In genomic region chr9:131125288-131126058, GRCh38 we compare ENCODE assay signal across 8 cellular contexts.
A peak's percentile ranks its signal among the peaks of the same experiment; 100 is the strongest.
DNase-seq lines count a peak whose midpoint lies in the region; ATAC-seq lines count a peak whose summit lies in the region.

Gene NUP214 (plus strand): TSS chr9:131125586. CDS start chr9:131125705, 119 bp downstream.

- ATAC-seq in GM19023 (IDR thresholded peaks at IDR 0.05; ENCODE audit: unreplicated experiment) (peak; percentile 96), HG03280 (IDR thresholded peaks at IDR 0.05; ENCODE audit: unreplicated experiment) (peak; percentile 98)
- peak; percentile 98 for ATAC-seq in central memory CD8-positive, alpha-beta T cell (replicated peaks; ENCODE audit: extremely low read depth, poor library complexity, severe bottlenecking)

- H3K36me3 Mint-ChIP-seq in central memory CD8-positive, alpha-beta T cell (ENCODE audit: insufficient read depth) = peaks cover 31% of the 10 kb centered on the region

- DNase-seq in AG08396 (ENCODE audit: low spot score) (peak; percentile 99), NCI-H345 treated with DMSO at 0.1 percent for 48 hours (lab: John Stamatoyannopoulos, UW; ENCODE audit: unreplicated experiment) (peak; percentile 97), iris pigment epithelial cell (ENCODE audit: low read depth) (peak; percentile 98)
- DNase-seq in activated CD4-positive, CD25-positive, alpha-beta regulatory T cell treated with anti-CD3 and anti-CD28 coated beads, Interleukin-2, amount 50 U/mL, for 16 hours (ENCODE audit: low read depth, low spot score) = peak; percentile 100
- DNase-seq in central memory CD8-positive, alpha-beta T cell (ENCODE audit: low spot score in 2 of 2) = peak; percentile 99 to 100
- DNase-seq in stimulated activated CD4-positive, alpha-beta T cell treated with anti-CD3 and anti-CD28 coated beads, Interleukin-12 subunit alpha, Interleukin-12 subunit beta, amount 100 ng/mL, for 24 hours (ENCODE audit: low read depth in 2 of 2) = peak; percentile 100

- H3K9me3 Mint-ChIP-seq in central memory CD8-positive, alpha-beta T cell = no peaks in the 10 kb centered on the region

- H3K27me3 Mint-ChIP-seq in central memory CD8-positive, alpha-beta T cell = peaks cover 3% of the 10 kb centered on the region

- H3K27ac Mint-ChIP-seq in central memory CD8-positive, alpha-beta T cell (ENCODE audit: low read depth) = peak within 1 kb of the TSS; percentile 97

- peak within 1 kb of the TSS; percentile 91 for H3K4me3 Mint-ChIP-seq in central memory CD8-positive, alpha-beta T cell

- H3K4me1 Mint-ChIP-seq in central memory CD8-positive, alpha-beta T cell = peaks cover 14% of the 10 kb centered on the region

Comparison
In these comparisons a context has a peak if more than half of its experiments do, and no peak if none do; other contexts are left out.
1. Peak in every context shown above with its lines: DNase-seq and ATAC-seq.